ENCODE assay signal across 23 cellular contexts in genomic region chr3:121737644-121738043, GRCh38.
"Had no signal": no experiment of that assay in that cellular context is flagged by ENCODE, and none has a peak within 500 bp of the region (broad histone marks: within the 10 kb centered on the region; RNA-seq: fewer than 3 reads in every experiment).

No MANE protein-coding gene starts in this region.

- H3K36me3 ChIP-seq: colonic mucosa, left lung, lower lobe of right lung had no signal

- DNase-seq: colonic mucosa; cortex of kidney; effector CD8-positive, alpha-beta T cell; effector memory CD8-positive, alpha-beta T cell; foreskin keratinocyte; heart left ventricle; hypothalamus; immature natural killer cell; islet precursor cell; kidney; kidney glomerular epithelial cell; left cardiac atrium; left lung; left ventricle myocardium superior; lower lobe of right lung; mesenchymal stem cell; mucosa of descending colon; naive B cell had no signal

- H3K4me3 Mint-ChIP-seq: dendritic cell treated with granulocyte-macrophage colony-stimulating factor and Interleukin-4, amounts not matched to agents 40 ng/mL and 50 ng/mL, for 4 days; immature natural killer cell; mesothelial cell of epicardium had no signal

- H3K9me3 ChIP-seq: colonic mucosa, esophagus muscularis mucosa, gastroesophageal sphincter, lower lobe of right lung, mucosa of descending colon had no signal

- ATAC-seq: effector memory CD8-positive, alpha-beta T cell; foreskin keratinocyte; gastroesophageal sphincter; heart left ventricle; left cardiac atrium; left lung; left ventricle myocardium superior; lower lobe of right lung; mucosa of descending colon had no signal

- H3K27ac ChIP-seq: colonic mucosa, esophagus muscularis mucosa, foreskin keratinocyte, gastroesophageal sphincter, heart left ventricle, hepatocyte, left lung, lower lobe of right lung had no signal

- H3K4me2 ChIP-seq: hepatocyte had no signal

- H3K4me1 ChIP-seq: colonic mucosa, lower lobe of right lung had no signal

- H3K27me3 ChIP-seq: colonic mucosa, esophagus muscularis mucosa, foreskin keratinocyte, gastroesophageal sphincter, heart left ventricle, hepatocyte, left lung had no signal

- H3K27ac Mint-ChIP-seq: dendritic cell treated with granulocyte-macrophage colony-stimulating factor and Interleukin-4, amounts not matched to agents 40 ng/mL and 50 ng/mL, for 4 days; effector memory CD8-positive, alpha-beta T cell had no signal

- H3K27me3 Mint-ChIP-seq: dendritic cell treated with granulocyte-macrophage colony-stimulating factor and Interleukin-4, amounts not matched to agents 40 ng/mL and 50 ng/mL, for 4 days; effector memory CD8-positive, alpha-beta T cell; naive B cell had no signal

- H3K4me3 ChIP-seq: colonic mucosa, esophagus muscularis mucosa, gastroesophageal sphincter, heart left ventricle, hepatocyte, left lung, lower lobe of right lung, mucosa of descending colon had no signal
